ENCODE assay signal across 20 cellular contexts in the genomic region with DNA sequence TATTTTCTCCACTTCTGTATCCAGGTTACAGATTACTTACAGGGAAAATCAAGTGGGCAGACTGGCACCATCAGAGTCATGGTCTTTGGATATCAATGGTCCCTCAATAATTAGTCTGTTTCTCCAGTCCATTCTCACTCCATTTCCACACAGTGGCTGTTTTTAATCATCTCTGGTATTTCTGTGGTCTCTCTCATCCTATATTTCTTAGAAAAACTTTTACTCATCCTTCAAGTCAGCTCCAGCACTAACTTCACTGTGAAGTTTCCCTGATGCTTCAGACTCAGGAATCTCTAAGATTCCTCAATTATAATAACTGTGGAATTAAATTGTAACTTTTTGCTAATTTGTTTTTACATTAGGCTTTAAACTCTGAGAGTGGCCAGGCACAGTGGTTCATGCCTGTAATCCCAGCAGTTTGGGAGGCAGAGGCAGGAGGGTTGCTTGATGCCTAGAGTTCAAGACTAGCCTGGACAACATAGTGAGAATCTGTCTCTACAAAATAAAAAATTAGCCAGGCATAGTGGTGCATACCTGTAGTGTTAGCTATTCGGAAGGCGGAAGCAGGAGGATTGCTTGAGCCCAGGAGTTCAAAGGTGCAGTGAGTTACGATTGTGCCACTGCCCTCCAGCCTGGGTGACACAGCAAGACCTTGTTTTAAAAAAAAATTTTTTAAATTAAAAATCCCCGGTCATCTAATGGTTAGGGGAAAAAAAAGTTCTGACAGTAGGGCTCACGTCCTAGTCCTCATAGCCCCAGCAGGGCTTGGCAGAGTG. TPM values are rescaled to one million over a fixed set of nuclear protein-coding genes. Genes with fewer than 3 reads are reported as not detected.
"Had no signal": no experiment of that assay in that cellular context is flagged by ENCODE, and none has a peak within 500 bp of the region (broad histone marks: within the 10 kb centered on the region; RNA-seq: fewer than 3 reads in every experiment).

No MANE protein-coding gene starts in this region.

- H3K27ac Mint-ChIP-seq: activated CD8-positive, alpha-beta memory T cell treated with anti-CD3 and anti-CD28 coated beads, Interleukin-2, amount 10 ng/mL, durations not matched to agents 7 days and 5 days; activated naive CD4-positive, alpha-beta T cell treated with anti-CD3 and anti-CD28 coated beads, Interleukin-2, amount 50 U/mL, for 24 hours; stimulated activated effector memory CD8-positive, alpha-beta T cell treated with anti-CD3 and anti-CD28 coated beads, Interleukin-12 subunit alpha, Interleukin-12 subunit beta, amount 100 ng/mL, for 72 hours had no signal

- H3K27ac ChIP-seq: adrenal gland, epithelial cell of prostate, lower lobe of right lung, pancreas, sigmoid colon, thyroid gland, VCaP had no signal

- H3K4me1 Mint-ChIP-seq: activated naive CD4-positive, alpha-beta T cell treated with anti-CD3 and anti-CD28 coated beads, Interleukin-2, amount 50 U/mL, for 24 hours; stimulated activated effector memory CD8-positive, alpha-beta T cell treated with anti-CD3 and anti-CD28 coated beads, Interleukin-12 subunit alpha, Interleukin-12 subunit beta, amount 100 ng/mL, for 72 hours had no signal

- H3K36me3 ChIP-seq: adrenal gland, lower lobe of right lung, pancreas, sigmoid colon, thyroid gland had no signal

- H3K4me3 Mint-ChIP-seq: activated CD8-positive, alpha-beta memory T cell treated with anti-CD3 and anti-CD28 coated beads, Interleukin-2, amount 10 ng/mL, durations not matched to agents 7 days and 5 days; activated naive CD4-positive, alpha-beta T cell treated with anti-CD3 and anti-CD28 coated beads, Interleukin-2, amount 50 U/mL, for 24 hours; stimulated activated effector memory CD8-positive, alpha-beta T cell treated with anti-CD3 and anti-CD28 coated beads, Interleukin-12 subunit alpha, Interleukin-12 subunit beta, amount 100 ng/mL, for 72 hours had no signal

- DNase-seq: activated CD4-positive, alpha-beta T cell treated with anti-CD3 and anti-CD28 coated beads for 1 hour; activated CD4-positive, alpha-beta T cell treated with anti-CD3 and anti-CD28 coated beads, Interleukin-2, amount 50 U/mL, for 4 hours; activated CD8-positive, alpha-beta memory T cell treated with anti-CD3 and anti-CD28 coated beads, Interleukin-2, amount 10 ng/mL, durations not matched to agents 7 days and 5 days; activated effector memory CD4-positive, alpha-beta T cell treated with Interleukin-2 at 50 U/mL for 16 hours; activated T-cell treated with anti-CD3 and anti-CD28 coated beads, Interleukin-2, amount 50 U/mL, for 1 hour; adrenal gland; lower lobe of right lung; midbrain; pancreas; sigmoid colon; T-helper 1 cell; T1000; thyroid gland had no signal

- H3K9me3 ChIP-seq: adrenal gland, lower lobe of right lung, pancreas, sigmoid colon, thyroid gland had no signal

- ATAC-seq: activated CD8-positive, alpha-beta memory T cell treated with anti-CD3 and anti-CD28 coated beads, Interleukin-2, amount 10 ng/mL, durations not matched to agents 7 days and 5 days; lower lobe of right lung; pancreas; stimulated activated effector memory CD8-positive, alpha-beta T cell treated with anti-CD3 and anti-CD28 coated beads, Interleukin-12 subunit alpha, Interleukin-12 subunit beta, amount 100 ng/mL, for 72 hours had no signal

- H3K36me3 Mint-ChIP-seq: stimulated activated effector memory CD8-positive, alpha-beta T cell treated with anti-CD3 and anti-CD28 coated beads, Interleukin-12 subunit alpha, Interleukin-12 subunit beta, amount 100 ng/mL, for 72 hours had no signal

- H3K9me3 Mint-ChIP-seq: activated naive CD4-positive, alpha-beta T cell treated with anti-CD3 and anti-CD28 coated beads, Interleukin-2, amount 50 U/mL, for 24 hours; stimulated activated effector memory CD8-positive, alpha-beta T cell treated with anti-CD3 and anti-CD28 coated beads, Interleukin-12 subunit alpha, Interleukin-12 subunit beta, amount 100 ng/mL, for 72 hours had no signal

- H3K27me3 Mint-ChIP-seq: activated CD8-positive, alpha-beta memory T cell treated with anti-CD3 and anti-CD28 coated beads, Interleukin-2, amount 10 ng/mL, durations not matched to agents 7 days and 5 days; activated naive CD4-positive, alpha-beta T cell treated with anti-CD3 and anti-CD28 coated beads, Interleukin-2, amount 50 U/mL, for 24 hours had no signal

- H3K4me3 ChIP-seq: adrenal gland, lower lobe of right lung, pancreas, sigmoid colon, thyroid gland had no signal

- H3K27me3 ChIP-seq: adrenal gland, pancreas, sigmoid colon, thyroid gland had no signal

- H3K4me1 ChIP-seq: lower lobe of right lung, pancreas, sigmoid colon, thyroid gland had no signal

RNA-seq across cellular contexts. Expression of gene CD160, which starts 10.6 kb away (rescaled TPM):
- total RNA-seq: chondrocyte, dermis microvascular lymphatic vessel endothelial cell, glomerular endothelial cell, sigmoid colon, thyroid gland had no signal

RNA-seq across cellular contexts. Expression of gene PDZK1, which starts 22.7 kb away (rescaled TPM):
- total RNA-seq: dermis microvascular lymphatic vessel endothelial cell, glomerular endothelial cell, lower lobe of right lung, sigmoid colon had no signal
